ENCODE assay signal across 1 cellular context in the genomic region with DNA sequence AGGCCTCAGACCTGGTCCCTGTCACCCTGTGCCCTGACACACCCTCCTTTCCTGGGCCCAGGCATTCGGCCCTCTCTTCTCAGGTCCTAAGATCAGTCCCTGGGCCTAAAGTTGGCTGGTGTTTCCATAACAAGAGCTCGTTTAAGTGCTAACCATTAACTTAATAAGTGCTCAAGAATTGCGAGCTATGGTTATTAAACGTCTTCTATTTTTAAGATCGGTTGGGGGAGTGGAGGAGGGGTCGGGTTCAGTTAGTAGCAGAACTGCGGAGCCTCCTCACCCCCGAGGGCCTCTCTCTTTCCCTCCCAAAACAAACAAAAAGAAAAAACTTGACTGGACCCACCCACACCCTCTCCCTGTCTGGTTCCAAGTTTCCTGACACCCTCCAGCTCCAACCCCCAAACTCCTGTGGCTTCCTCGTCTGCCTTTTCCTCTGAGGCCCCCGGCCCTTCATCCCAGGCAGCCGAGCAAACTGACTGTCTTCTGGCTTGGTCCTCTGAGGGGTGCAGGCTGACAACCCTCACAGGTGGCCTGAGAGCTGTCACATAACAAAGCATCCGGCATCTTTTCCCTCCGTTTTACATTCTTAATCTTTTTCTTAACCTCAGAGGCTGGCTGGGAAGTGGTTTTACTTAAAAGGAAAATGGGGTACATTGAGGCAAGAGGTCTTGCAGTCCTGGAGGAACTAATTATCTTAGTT.
A peak's percentile ranks its signal among the peaks of the same experiment; 100 is the strongest.
TF ChIP-seq lines count a peak whose summit lies in the region.

No MANE protein-coding gene starts in this region.

TF ChIP-seq in HepG2, 621 proteins besides CTCF, POLR2A, EP300 and RAD21 (continued from another document and continues in another):
- no peak for TF ChIP-seq ZNF768 (CRISPR knock-in tag; IDR thresholded peaks at IDR 0.05)
- TF ChIP-seq ISL2 (CRISPR knock-in tag; IDR thresholded peaks at IDR 0.05): peak; percentile 39; the same call in 1 of the 2 replicates
- TF ChIP-seq FOXA1 (IDR thresholded peaks at IDR 0.05): no peak
- no peak for TF ChIP-seq FOXA1 (CRISPR knock-in tag; IDR thresholded peaks at IDR 0.05)
- TF ChIP-seq ZMYM4 (CRISPR knock-in tag; IDR thresholded peaks at IDR 0.05): no peak
- TF ChIP-seq ZNF256 (CRISPR knock-in tag; conservative IDR thresholded peaks at IDR 0.05): no peak
- TF ChIP-seq ATF1 (CRISPR knock-in tag; IDR thresholded peaks at IDR 0.05): no peak
- no peak for TF ChIP-seq RFXANK (CRISPR knock-in tag; IDR thresholded peaks at IDR 0.05)
- TF ChIP-seq HDAC6 (IDR thresholded peaks at IDR 0.05; ENCODE audit: low read depth, low read length): no peak
- no peak for TF ChIP-seq ZNF230 (CRISPR knock-in tag; IDR thresholded peaks at IDR 0.05)
- no peak for TF ChIP-seq NKX3-1 (CRISPR knock-in tag; IDR thresholded peaks at IDR 0.05)
- no peak for TF ChIP-seq SIN3B (IDR thresholded peaks at IDR 0.05; ENCODE audit: low read length)
- no peak; the same call in 1 of the 2 replicates for TF ChIP-seq ERF (CRISPR knock-in tag; IDR thresholded peaks at IDR 0.05)
- TF ChIP-seq ZNF501 (CRISPR knock-in tag; IDR thresholded peaks at IDR 0.05): peak; percentile 53; the same call in 1 of the 2 replicates
- no peak for TF ChIP-seq ZNF251 (CRISPR knock-in tag; IDR thresholded peaks at IDR 0.05)
- no peak for TF ChIP-seq JARID2 (CRISPR knock-in tag; IDR thresholded peaks at IDR 0.05; ENCODE audit: insufficient replicate concordance)
- TF ChIP-seq, protein P1, sequence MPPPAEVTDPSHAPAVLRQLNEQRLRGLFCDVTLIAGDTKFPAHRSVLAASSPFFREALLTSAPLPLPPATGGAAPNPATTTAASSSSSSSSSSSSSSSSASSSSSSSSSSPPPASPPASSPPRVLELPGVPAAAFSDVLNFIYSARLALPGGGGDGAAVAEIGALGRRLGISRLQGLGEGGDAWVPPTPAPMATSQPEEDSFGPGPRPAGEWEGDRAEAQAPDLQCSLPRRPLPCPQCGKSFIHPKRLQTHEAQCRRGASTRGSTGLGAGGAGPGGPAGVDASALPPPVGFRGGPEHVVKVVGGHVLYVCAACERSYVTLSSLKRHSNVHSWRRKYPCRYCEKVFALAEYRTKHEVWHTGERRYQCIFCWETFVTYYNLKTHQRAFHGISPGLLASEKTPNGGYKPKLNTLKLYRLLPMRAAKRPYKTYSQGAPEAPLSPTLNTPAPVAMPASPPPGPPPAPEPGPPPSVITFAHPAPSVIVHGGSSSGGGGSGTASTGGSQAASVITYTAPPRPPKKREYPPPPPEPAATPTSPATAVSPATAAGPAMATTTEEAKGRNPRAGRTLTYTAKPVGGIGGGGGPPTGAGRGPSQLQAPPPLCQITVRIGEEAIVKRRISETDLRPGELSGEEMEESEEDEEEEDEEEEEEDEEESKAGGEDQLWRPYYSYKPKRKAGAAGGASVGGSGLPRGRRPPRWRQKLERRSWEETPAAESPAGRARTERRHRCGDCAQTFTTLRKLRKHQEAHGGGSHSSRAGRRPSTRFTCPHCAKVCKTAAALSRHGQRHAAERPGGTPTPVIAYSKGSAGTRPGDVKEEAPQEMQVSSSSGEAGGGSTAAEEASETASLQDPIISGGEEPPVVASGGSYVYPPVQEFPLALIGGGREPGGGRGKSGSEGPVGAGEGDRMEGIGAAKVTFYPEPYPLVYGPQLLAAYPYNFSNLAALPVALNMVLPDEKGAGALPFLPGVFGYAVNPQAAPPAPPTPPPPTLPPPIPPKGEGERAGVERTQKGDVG (CRISPR knock-in tag; IDR thresholded peaks at IDR 0.05; ENCODE audit: borderline replicate concordance): no peak
- TF ChIP-seq SMARCC2 (IDR thresholded peaks at IDR 0.05): no peak
- TF ChIP-seq, protein P2, sequence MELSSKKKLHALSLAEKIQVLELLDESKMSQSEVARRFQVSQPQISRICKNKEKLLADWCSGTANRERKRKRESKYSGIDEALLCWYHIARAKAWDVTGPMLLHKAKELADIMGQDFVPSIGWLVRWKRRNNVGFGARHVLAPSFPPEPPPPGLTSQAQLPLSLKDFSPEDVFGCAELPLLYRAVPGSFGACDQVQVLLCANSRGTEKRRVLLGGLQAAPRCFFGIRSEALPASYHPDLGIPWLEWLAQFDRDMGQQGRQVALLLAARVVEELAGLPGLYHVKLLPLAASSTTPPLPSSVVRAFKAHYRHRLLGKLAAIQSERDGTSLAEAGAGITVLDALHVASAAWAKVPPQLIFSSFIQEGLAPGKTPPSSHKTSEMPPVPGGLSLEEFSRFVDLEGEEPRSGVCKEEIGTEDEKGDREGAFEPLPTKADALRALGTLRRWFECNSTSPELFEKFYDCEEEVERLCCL (CRISPR knock-in tag; IDR thresholded peaks at IDR 0.05; ENCODE audit: borderline replicate concordance): no peak
- TF ChIP-seq SSRP1 (CRISPR knock-in tag; IDR thresholded peaks at IDR 0.05): 0 out of 2 replicates have a peak, but pooled peaks have one; percentile 29
- no peak; the same call in 1 of the 2 replicates for TF ChIP-seq TP53 (CRISPR knock-in tag; conservative IDR thresholded peaks at IDR 0.05)
- TF ChIP-seq PHF21A (CRISPR knock-in tag; IDR thresholded peaks at IDR 0.05): 0 out of 2 replicates have a peak, but pooled peaks have one; percentile 27
- no peak for TF ChIP-seq HMG20B (CRISPR knock-in tag; conservative IDR thresholded peaks at IDR 0.05)
- TF ChIP-seq THAP11 (CRISPR knock-in tag; IDR thresholded peaks at IDR 0.05): peak; percentile 10; the same call in 1 of the 2 replicates
- TF ChIP-seq CBX2 (IDR thresholded peaks at IDR 0.05; ENCODE audit: low read depth, low read length): no peak
- no peak for TF ChIP-seq CBX2 (CRISPR knock-in tag; IDR thresholded peaks at IDR 0.05; ENCODE audit: low read depth)
- TF ChIP-seq NCOA2 (CRISPR knock-in tag; IDR thresholded peaks at IDR 0.05): no peak; the same call in 1 of the 2 replicates
- TF ChIP-seq, protein P3, sequence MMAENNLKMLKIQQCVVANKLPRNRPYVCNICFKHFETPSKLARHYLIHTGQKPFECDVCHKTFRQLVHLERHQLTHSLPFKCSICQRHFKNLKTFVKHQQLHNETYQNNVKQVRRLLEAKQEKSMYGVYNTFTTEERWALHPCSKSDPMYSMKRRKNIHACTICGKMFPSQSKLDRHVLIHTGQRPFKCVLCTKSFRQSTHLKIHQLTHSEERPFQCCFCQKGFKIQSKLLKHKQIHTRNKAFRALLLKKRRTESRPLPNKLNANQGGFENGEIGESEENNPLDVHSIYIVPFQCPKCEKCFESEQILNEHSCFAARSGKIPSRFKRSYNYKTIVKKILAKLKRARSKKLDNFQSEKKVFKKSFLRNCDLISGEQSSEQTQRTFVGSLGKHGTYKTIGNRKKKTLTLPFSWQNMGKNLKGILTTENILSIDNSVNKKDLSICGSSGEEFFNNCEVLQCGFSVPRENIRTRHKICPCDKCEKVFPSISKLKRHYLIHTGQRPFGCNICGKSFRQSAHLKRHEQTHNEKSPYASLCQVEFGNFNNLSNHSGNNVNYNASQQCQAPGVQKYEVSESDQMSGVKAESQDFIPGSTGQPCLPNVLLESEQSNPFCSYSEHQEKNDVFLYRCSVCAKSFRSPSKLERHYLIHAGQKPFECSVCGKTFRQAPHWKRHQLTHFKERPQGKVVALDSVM (CRISPR knock-in tag; IDR thresholded peaks at IDR 0.05): no peak
- 0 out of 2 replicates have a peak, but pooled peaks have one; percentile 2 for TF ChIP-seq CEBPG (CRISPR knock-in tag; IDR thresholded peaks at IDR 0.05)
- TF ChIP-seq SRY (CRISPR knock-in tag; IDR thresholded peaks at IDR 0.05): peak; percentile 17; the same call in 1 of the 2 replicates
- TF ChIP-seq ZFAT (CRISPR knock-in tag; conservative IDR thresholded peaks at IDR 0.05): no peak
- peak; percentile 60; the same call in 1 of the 2 replicates for TF ChIP-seq HIVEP1 (CRISPR knock-in tag; IDR thresholded peaks at IDR 0.05)
- TF ChIP-seq, protein P4, sequence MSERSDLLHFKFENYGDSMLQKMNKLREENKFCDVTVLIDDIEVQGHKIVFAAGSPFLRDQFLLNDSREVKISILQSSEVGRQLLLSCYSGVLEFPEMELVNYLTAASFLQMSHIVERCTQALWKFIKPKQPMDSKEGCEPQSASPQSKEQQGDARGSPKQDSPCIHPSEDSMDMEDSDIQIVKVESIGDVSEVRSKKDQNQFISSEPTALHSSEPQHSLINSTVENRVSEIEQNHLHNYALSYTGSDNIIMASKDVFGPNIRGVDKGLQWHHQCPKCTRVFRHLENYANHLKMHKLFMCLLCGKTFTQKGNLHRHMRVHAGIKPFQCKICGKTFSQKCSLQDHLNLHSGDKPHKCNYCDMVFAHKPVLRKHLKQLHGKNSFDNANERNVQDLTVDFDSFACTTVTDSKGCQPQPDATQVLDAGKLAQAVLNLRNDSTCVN (CRISPR knock-in tag; IDR thresholded peaks at IDR 0.05; ENCODE audit: borderline replicate concordance): no peak
- no peak for TF ChIP-seq RNF2 (conservative IDR thresholded peaks at IDR 0.05; ENCODE audit: low read depth)
- no peak for TF ChIP-seq ZNF773 (CRISPR knock-in tag; IDR thresholded peaks at IDR 0.05; ENCODE audit: borderline replicate concordance)
- TF ChIP-seq SP4 (CRISPR knock-in tag; IDR thresholded peaks at IDR 0.05): peak; percentile 61; the same call in 1 of the 2 replicates
- TF ChIP-seq, protein P5, sequence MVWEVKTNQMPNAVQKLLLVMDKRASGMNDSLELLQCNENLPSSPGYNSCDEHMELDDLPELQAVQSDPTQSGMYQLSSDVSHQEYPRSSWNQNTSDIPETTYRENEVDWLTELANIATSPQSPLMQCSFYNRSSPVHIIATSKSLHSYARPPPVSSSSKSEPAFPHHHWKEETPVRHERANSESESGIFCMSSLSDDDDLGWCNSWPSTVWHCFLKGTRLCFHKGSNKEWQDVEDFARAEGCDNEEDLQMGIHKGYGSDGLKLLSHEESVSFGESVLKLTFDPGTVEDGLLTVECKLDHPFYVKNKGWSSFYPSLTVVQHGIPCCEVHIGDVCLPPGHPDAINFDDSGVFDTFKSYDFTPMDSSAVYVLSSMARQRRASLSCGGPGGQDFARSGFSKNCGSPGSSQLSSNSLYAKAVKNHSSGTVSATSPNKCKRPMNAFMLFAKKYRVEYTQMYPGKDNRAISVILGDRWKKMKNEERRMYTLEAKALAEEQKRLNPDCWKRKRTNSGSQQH (CRISPR knock-in tag; IDR thresholded peaks at IDR 0.05; ENCODE audit: low read depth): no peak
- TF ChIP-seq SIX4 (CRISPR knock-in tag; IDR thresholded peaks at IDR 0.05): 0 out of 2 replicates have a peak, but pooled peaks have one; percentile 52
- TF ChIP-seq FOXK1 (CRISPR knock-in tag; IDR thresholded peaks at IDR 0.05; ENCODE audit: borderline replicate concordance, low read depth): no peak
- TF ChIP-seq, protein P6, sequence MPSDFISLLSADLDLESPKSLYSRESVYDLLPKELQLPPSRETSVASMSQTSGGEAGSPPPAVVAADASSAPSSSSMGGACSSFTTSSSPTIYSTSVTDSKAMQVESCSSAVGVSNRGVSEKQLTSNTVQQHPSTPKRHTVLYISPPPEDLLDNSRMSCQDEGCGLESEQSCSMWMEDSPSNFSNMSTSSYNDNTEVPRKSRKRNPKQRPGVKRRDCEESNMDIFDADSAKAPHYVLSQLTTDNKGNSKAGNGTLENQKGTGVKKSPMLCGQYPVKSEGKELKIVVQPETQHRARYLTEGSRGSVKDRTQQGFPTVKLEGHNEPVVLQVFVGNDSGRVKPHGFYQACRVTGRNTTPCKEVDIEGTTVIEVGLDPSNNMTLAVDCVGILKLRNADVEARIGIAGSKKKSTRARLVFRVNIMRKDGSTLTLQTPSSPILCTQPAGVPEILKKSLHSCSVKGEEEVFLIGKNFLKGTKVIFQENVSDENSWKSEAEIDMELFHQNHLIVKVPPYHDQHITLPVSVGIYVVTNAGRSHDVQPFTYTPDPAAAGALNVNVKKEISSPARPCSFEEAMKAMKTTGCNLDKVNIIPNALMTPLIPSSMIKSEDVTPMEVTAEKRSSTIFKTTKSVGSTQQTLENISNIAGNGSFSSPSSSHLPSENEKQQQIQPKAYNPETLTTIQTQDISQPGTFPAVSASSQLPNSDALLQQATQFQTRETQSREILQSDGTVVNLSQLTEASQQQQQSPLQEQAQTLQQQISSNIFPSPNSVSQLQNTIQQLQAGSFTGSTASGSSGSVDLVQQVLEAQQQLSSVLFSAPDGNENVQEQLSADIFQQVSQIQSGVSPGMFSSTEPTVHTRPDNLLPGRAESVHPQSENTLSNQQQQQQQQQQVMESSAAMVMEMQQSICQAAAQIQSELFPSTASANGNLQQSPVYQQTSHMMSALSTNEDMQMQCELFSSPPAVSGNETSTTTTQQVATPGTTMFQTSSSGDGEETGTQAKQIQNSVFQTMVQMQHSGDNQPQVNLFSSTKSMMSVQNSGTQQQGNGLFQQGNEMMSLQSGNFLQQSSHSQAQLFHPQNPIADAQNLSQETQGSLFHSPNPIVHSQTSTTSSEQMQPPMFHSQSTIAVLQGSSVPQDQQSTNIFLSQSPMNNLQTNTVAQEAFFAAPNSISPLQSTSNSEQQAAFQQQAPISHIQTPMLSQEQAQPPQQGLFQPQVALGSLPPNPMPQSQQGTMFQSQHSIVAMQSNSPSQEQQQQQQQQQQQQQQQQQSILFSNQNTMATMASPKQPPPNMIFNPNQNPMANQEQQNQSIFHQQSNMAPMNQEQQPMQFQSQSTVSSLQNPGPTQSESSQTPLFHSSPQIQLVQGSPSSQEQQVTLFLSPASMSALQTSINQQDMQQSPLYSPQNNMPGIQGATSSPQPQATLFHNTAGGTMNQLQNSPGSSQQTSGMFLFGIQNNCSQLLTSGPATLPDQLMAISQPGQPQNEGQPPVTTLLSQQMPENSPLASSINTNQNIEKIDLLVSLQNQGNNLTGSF (CRISPR knock-in tag; IDR thresholded peaks at IDR 0.05): peak; percentile 21; the same call in 1 of the 2 replicates
- TF ChIP-seq, protein P7, sequence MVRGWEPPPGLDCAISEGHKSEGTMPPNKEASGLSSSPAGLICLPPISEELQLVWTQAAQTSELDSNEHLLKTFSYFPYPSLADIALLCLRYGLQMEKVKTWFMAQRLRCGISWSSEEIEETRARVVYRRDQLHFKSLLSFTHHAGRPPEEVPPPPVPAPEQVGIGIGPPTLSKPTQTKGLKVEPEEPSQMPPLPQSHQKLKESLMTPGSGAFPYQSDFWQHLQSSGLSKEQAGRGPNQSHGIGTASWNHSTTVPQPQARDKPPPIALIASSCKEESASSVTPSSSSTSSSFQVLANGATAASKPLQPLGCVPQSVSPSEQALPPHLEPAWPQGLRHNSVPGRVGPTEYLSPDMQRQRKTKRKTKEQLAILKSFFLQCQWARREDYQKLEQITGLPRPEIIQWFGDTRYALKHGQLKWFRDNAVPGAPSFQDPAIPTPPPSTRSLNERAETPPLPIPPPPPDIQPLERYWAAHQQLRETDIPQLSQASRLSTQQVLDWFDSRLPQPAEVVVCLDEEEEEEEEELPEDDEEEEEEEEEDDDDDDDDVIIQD (CRISPR knock-in tag; IDR thresholded peaks at IDR 0.05; ENCODE audit: low read depth): no peak
